Comparison of ENCODE assay signal across 15 cellular contexts in the genomic region with DNA sequence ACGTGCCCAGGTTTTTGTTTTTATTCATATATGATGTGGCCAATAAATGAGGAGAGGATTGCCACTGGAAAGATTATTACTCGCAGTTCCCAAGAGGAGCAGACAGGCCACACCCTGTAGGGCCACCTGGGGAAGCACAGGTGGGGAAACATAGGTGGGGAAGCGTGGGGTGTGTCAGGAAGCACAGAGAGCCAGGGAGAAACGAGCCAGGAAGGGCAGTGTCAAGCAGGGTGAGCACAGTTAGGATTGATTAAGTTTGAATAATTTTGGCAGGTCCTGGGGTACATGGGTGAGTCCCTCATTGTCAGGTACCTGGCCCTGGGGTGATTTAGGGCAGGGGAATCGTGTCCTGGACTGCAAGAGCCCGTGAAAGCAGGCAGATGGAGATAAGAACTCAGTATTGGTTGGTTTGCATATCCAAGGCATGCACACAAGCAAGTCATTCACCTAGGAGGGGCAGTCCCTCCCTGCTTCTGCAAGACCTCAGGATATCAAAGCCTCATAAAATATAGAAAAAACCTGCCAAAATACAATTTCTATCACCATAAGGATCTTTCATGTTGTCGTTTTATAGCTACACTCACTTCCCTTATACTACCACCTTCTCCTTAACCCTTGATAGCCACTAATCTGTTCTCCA. TPM values are rescaled to one million over a fixed set of nuclear protein-coding genes. Genes with fewer than 3 reads are reported as not detected.
DNase-seq lines count a peak whose midpoint lies in the region; ATAC-seq, FAIRE-seq and TF ChIP-seq lines count a peak whose summit lies in the region.
"Had no signal": no experiment of that assay in that cellular context is flagged by ENCODE, and none has a peak within 500 bp of the region (broad histone marks: within the 10 kb centered on the region; RNA-seq: fewer than 3 reads in every experiment).

No MANE protein-coding gene starts in this region.

- no peak overlapping the region for H2AFZ ChIP-seq in KMS-11 (ENCODE audit: low read depth)
- peak overlapping the region; percentile 50 for H2AFZ ChIP-seq in keratinocyte (ENCODE audit: control insufficient read depth, low read length)

- H3K36me3 ChIP-seq in KMS-11 (ENCODE audit: insufficient read depth) (no peaks in the 10 kb centered on the region), keratinocyte (ENCODE audit: control insufficient read depth in 2 of 2, extremely low read depth in 1 of 2, insufficient read depth in 2 of 2, low read length in 2 of 2) (no peaks in the 10 kb centered on the region), stomach (peaks cover 7 to 22% (median 11%) of the 10 kb centered on the region in 4 donors), adrenal gland (replicated peaks in 1 of 2) (no peaks in the 10 kb centered on the region)
- H3K36me3 ChIP-seq: brain microvascular endothelial cell had no signal

- H3K9ac ChIP-seq in KMS-11 (peak overlapping the region; percentile 50; the same call in 1 of the 2 replicates), keratinocyte (ENCODE audit: control insufficient read depth, extremely low read depth, insufficient read depth, low read length) (no peak overlapping the region)

- TF ChIP-seq CTCF in KMS-11 (conservative IDR thresholded peaks at IDR 0.05; ENCODE audit: low read depth, low read length) (no peak), keratinocyte (optimal IDR thresholded peaks at IDR 0.05 in 1 of 3, IDR thresholded peaks at IDR 0.05 in 1 of 3, conservative IDR thresholded peaks at IDR 0.05 in 1 of 3; ENCODE audit: extremely low read depth in 1 of 3, insufficient read depth in 2 of 3, low read length in 3 of 3) (no peak), stomach (IDR thresholded peaks at IDR 0.05) (no peak), adrenal gland (IDR thresholded peaks at IDR 0.05) (no peak)

- H3K4me1 ChIP-seq in KMS-11 (ENCODE audit: low read depth, poor library complexity, severe bottlenecking) (peaks cover 42% of the 10 kb centered on the region), keratinocyte (ENCODE audit: control insufficient read depth, extremely low read depth, insufficient read depth, low read length) (peaks cover 29% of the 10 kb centered on the region), stomach (peaks cover 5 to 30% (median 20%) of the 10 kb centered on the region in 4 donors), adrenal gland (replicated peaks in 1 of 2) (peaks cover 0 to 7% of the 10 kb centered on the region in 2 donors)

- no peaks in the 10 kb centered on the region for H3K9me1 ChIP-seq in keratinocyte (ENCODE audit: control insufficient read depth, extremely low read depth, insufficient read depth, low read length)

- no peaks in the 10 kb centered on the region for H4K20me1 ChIP-seq in KMS-11 (ENCODE audit: insufficient read depth)
- no peaks in the 10 kb centered on the region for H4K20me1 ChIP-seq in keratinocyte (ENCODE audit: control insufficient read depth, extremely low read depth, insufficient read depth, low read length)

- H3K9me3 ChIP-seq in keratinocyte (ENCODE audit: control insufficient read depth, low read depth, low read length): no peaks in the 10 kb centered on the region
- peaks cover 0 to 6% (median 3%) of the 10 kb centered on the region in 4 donors for H3K9me3 ChIP-seq in stomach
- no peaks in the 10 kb centered on the region for H3K9me3 ChIP-seq in adrenal gland (replicated peaks in 1 of 3)

- H3K27ac ChIP-seq in KMS-11: peak overlapping the region; percentile 88
- no peak overlapping the region for H3K27ac ChIP-seq in keratinocyte (ENCODE audit: control insufficient read depth, insufficient read depth, low read length)
- peak overlapping the region in 3 of 5 donors; percentile 25 to 74 (median 65) for H3K27ac ChIP-seq in stomach
- peak overlapping the region in 2 of 5 donors; percentile 28 to 37 for H3K27ac ChIP-seq in adrenal gland
- H3K27ac ChIP-seq: brain microvascular endothelial cell had no signal

- no peak for TF ChIP-seq POLR2A in stomach (IDR thresholded peaks at IDR 0.05)
- no peak for TF ChIP-seq POLR2A in adrenal gland (IDR thresholded peaks at IDR 0.05)

- intact Hi-C loops in stomach (cut with DNase I; ENCODE audit: low total_unique reads) (no loop called here), adrenal gland (cut with DNase I) (no loop called here)

- no peaks in the 10 kb centered on the region for H3K79me2 ChIP-seq in KMS-11 (ENCODE audit: insufficient read depth, low read depth)
- H3K79me2 ChIP-seq in keratinocyte (ENCODE audit: control insufficient read depth, insufficient read depth, low read length): no peaks in the 10 kb centered on the region

- no peak for ATAC-seq in GM18907 (IDR thresholded peaks at IDR 0.05; ENCODE audit: unreplicated experiment)
- ATAC-seq: activated CD4-positive, alpha-beta T cell treated with anti-CD3 and anti-CD28 coated beads for 36 hours; GM12878; naive thymus-derived CD4-positive, alpha-beta T cell had no signal

- no peak for FAIRE-seq in keratinocyte (lab: Jason Lieb, UNC)
- FAIRE-seq: GM12878 had no signal

- 35 to 59% (median 47%) methylated on average over 7 of the region's 7 CpGs for WGBS in stomach, 5 donors
- 70 to 79% (median 76%) methylated on average over 7 of the region's 7 CpGs for WGBS in adrenal gland, 4 donors

- DNase-seq in SW480 (ENCODE audit: low spot score) (peak; percentile 89), keratinocyte (ENCODE audit: low read depth, low spot score) (no peak), stomach (no peak), adrenal gland (no peak), islet precursor cell (no peak)
- DNase-seq in stimulated activated CD4-positive, alpha-beta T cell treated with anti-CD3 and anti-CD28 coated beads, Interleukin-4, amount 100 ng/mL, for 1 hour: no peak
- DNase-seq: activated CD4-positive, alpha-beta T cell treated with anti-CD3 and anti-CD28 coated beads for 36 hours; activated T-cell treated with anti-CD3 and anti-CD28 coated beads for 4 hours; brain microvascular endothelial cell; naive thymus-derived CD4-positive, alpha-beta T cell; NCI-H1436; T1000 had no signal

- H3K27me3 ChIP-seq in KMS-11 (ENCODE audit: insufficient read depth, low read depth) (no peaks in the 10 kb centered on the region), keratinocyte (ENCODE audit: control insufficient read depth, extremely low read depth, insufficient read depth, low read length) (no peaks in the 10 kb centered on the region), stomach (no peaks in the 10 kb centered on the region), adrenal gland (no peaks in the 10 kb centered on the region)
- H3K27me3 ChIP-seq: brain microvascular endothelial cell had no signal

- no peak for TF ChIP-seq EP300 in stomach (IDR thresholded peaks at IDR 0.05)

- H3K4me3 ChIP-seq in KMS-11 (IDR thresholded peaks at IDR 0.05; ENCODE audit: insufficient read depth, low read depth, low read length) (no peak overlapping the region), keratinocyte (ENCODE audit: control insufficient read depth in 2 of 3, extremely low read depth in 1 of 3, insufficient read depth in 2 of 3, low read depth in 1 of 3, low read length in 3 of 3) (no peak overlapping the region), stomach (no peak overlapping the region), adrenal gland (no peak overlapping the region)
- H3K4me3 ChIP-seq: GM12878 had no signal

- dilution Hi-C loops in keratinocyte (cut with MboI; ENCODE audit: extremely low pct_ligation_motif_present, low sequenced_read_pairs): no loop called here

- H3K4me2 ChIP-seq in KMS-11 (peak overlapping the region; percentile 69), keratinocyte (ENCODE audit: control insufficient read depth, extremely low read depth, insufficient read depth, low read depth, low read length) (peak overlapping the region; percentile 67)

RNA-seq across cellular contexts. Expression of a gene that starts 22.4 kb away (rescaled TPM):
- polyA plus RNA-seq in keratinocyte (0.54 to 2.5 TPM (median 1.2 TPM) in 3 replicates), stomach (1 to 10 TPM; 2.3 to 6.4 (median 3.1) TPM), adrenal gland (1 to 10 TPM; 5.9 to 9.5 (median 6.5) TPM)
- polyA plus RNA-seq in keratinocyte (2011; ENCODE audit: low read depth): 0.35 TPM
- polyA plus RNA-seq in keratinocyte (2011; cell fraction: cytosol; rRNA removed): 1.3 and 1.5 TPM in 2 replicates
- 2.4 and 2.6 TPM in 2 replicates for polyA plus RNA-seq in keratinocyte (2011; cell fraction: nucleus; rRNA removed)
- polyA plus RNA-seq in keratinocyte (2012; ENCODE audit: low replicate concordance): 0.35 and 1.3 TPM in 2 replicates
- 2.8 to 3.3 TPM (median 2.8 TPM) in 3 replicates for polyA minus RNA-seq in keratinocyte
- polyA minus RNA-seq in keratinocyte (2011; cell fraction: cytosol; rRNA and poly(A)+ RNA removed): 1.7 TPM
- polyA minus RNA-seq in keratinocyte (2011; cell fraction: nucleus; rRNA and poly(A)+ RNA removed): 2.5 and 6.2 TPM in 2 replicates
- total RNA-seq in stomach (10 to 100 TPM in 2 of 5 donors, 1 to 10 TPM in 3; 3.2 to 21.9 (median 7.3) TPM), adrenal gland (10 to 100 TPM; 10.8 to 20.5 (median 14.0) TPM)
- polyA plus RNA-seq: GM12878 had no signal
